ENCODE assay signal across 8 cellular contexts in genomic region chr15:36579792-36580431, GRCh38. TPM values are rescaled to one million over a fixed set of nuclear protein-coding genes. Genes with fewer than 3 reads are reported as not detected.
DNase-seq lines count a peak whose midpoint lies in the region; ATAC-seq and TF ChIP-seq lines count a peak whose summit lies in the region.

No MANE protein-coding gene starts in this region.

- intact Hi-C loops in left ventricle myocardium inferior (cut with micrococcal nuclease) (no loop called here), sigmoid colon (cut with DNase I) (loop anchor here (5.0 kb wide), 1 partner anchor 77 kb away; no protein-coding TSS in a partner anchor)

- no peaks in the 10 kb centered on the region for H3K4me1 ChIP-seq in ES-I3 (ENCODE audit: insufficient read depth, low read length)
- H3K4me1 ChIP-seq in KMS-11 (ENCODE audit: low read depth, poor library complexity, severe bottlenecking) = peaks cover 6% of the 10 kb centered on the region
- H3K4me1 ChIP-seq in left ventricle myocardium inferior = peaks cover 53% of the 10 kb centered on the region
- H3K4me1 ChIP-seq in sigmoid colon = peaks cover 0 to 21% (median 14%) of the 10 kb centered on the region in 4 donors

- H3K79me2 ChIP-seq in KMS-11 (ENCODE audit: insufficient read depth, low read depth) = peaks cover 4% of the 10 kb centered on the region; the same call in 1 of the 2 replicates

- DNase-seq in activated gamma-delta T cell treated with anti-CD3 and anti-CD28 coated beads, Interleukin-2, amount 50 U/mL, for 16 hours (ENCODE audit: low read depth) = peak; percentile 1
- DNase-seq in left ventricle myocardium inferior (peak; percentile 18), sigmoid colon (peak; percentile 70), epidermal melanocyte (ENCODE audit: insufficient read length, low spot score) (no peak), iPS-NIHi7 (ENCODE audit: extremely low spot score) (no peak)

- H3K27ac ChIP-seq in KMS-11 = peak overlapping the region; percentile 99; the same call in 1 of the 2 replicates
- peak overlapping the region; percentile 89 for H3K27ac ChIP-seq in left ventricle myocardium inferior (replicated peaks)
- peak overlapping the region; percentile 82 to 88 (median 84) for H3K27ac ChIP-seq in sigmoid colon

- H3K9me3 ChIP-seq in ES-I3 (ENCODE audit: control insufficient read depth, insufficient read depth, low read length) (no peaks in the 10 kb centered on the region), left ventricle myocardium inferior (replicated peaks) (no peaks in the 10 kb centered on the region), sigmoid colon (no peaks in the 10 kb centered on the region)

- peak overlapping the region; percentile 100 for H2AFZ ChIP-seq in KMS-11 (ENCODE audit: low read depth)

- TF ChIP-seq CTCF in KMS-11 (conservative IDR thresholded peaks at IDR 0.05; ENCODE audit: low read depth, low read length) = no peak
- TF ChIP-seq CTCF in left ventricle myocardium inferior (IDR thresholded peaks at IDR 0.05; ENCODE audit: borderline replicate concordance) = no peak
- TF ChIP-seq CTCF in sigmoid colon (IDR thresholded peaks at IDR 0.05) = no peak

- TF ChIP-seq POLR2A in sigmoid colon (IDR thresholded peaks at IDR 0.05) = no peak

- peak; percentile 38 for ATAC-seq in GM21447 (IDR thresholded peaks at IDR 0.05; ENCODE audit: unreplicated experiment)

- WGBS in sigmoid colon, 2 donors = 38 to 53% methylated on average over 17 of the region's 17 CpGs

- TF ChIP-seq EP300 in sigmoid colon (IDR thresholded peaks at IDR 0.05) = no peak

- H4K20me1 ChIP-seq in KMS-11 (ENCODE audit: insufficient read depth) = no peaks in the 10 kb centered on the region

- H3K4me3 ChIP-seq in KMS-11 (IDR thresholded peaks at IDR 0.05; ENCODE audit: insufficient read depth, low read depth, low read length) = no peak overlapping the region
- H3K4me3 ChIP-seq in left ventricle myocardium inferior = peak overlapping the region; percentile 75
- H3K4me3 ChIP-seq in sigmoid colon = peak overlapping the region; percentile 58 to 76 (median 62)

- H3K4me2 ChIP-seq in KMS-11 = peak overlapping the region; percentile 83

- H3K27me3 ChIP-seq in KMS-11 (ENCODE audit: insufficient read depth, low read depth) (no peaks in the 10 kb centered on the region), left ventricle myocardium inferior (ENCODE audit: low read depth) (no peaks in the 10 kb centered on the region), sigmoid colon (no peaks in the 10 kb centered on the region)

- H3K36me3 ChIP-seq in ES-I3 (ENCODE audit: insufficient read depth, low read length) (no peaks in the 10 kb centered on the region), KMS-11 (ENCODE audit: insufficient read depth) (no peaks in the 10 kb centered on the region), left ventricle myocardium inferior (no peaks in the 10 kb centered on the region), sigmoid colon (no peaks in the 10 kb centered on the region)

- H3K9ac ChIP-seq in ES-I3 (ENCODE audit: low read depth, low read length) (peak overlapping the region; percentile 69), KMS-11 (peak overlapping the region; percentile 98)

RNA-seq across cellular contexts. Expression of gene CDIN1, which starts 0.5 kb away (rescaled TPM):
- total RNA-seq in left ventricle myocardium inferior (179 TPM), sigmoid colon (10 to 100 TPM; 14.9 to 55.9 (median 27.4) TPM)
- polyA plus RNA-seq in sigmoid colon = 1 to 10 TPM; 1.8 to 2.8 (median 2.1) TPM

Comparison
In these comparisons a context has a peak if more than half of its experiments do, and no peak if none do; other contexts are left out.
1. DNase-seq: peak in activated gamma-delta T cell treated with anti-CD3 and anti-CD28 coated beads, Interleukin-2, amount 50 U/mL, for 16 hours (single experiment), left ventricle myocardium inferior (single experiment) and sigmoid colon (single experiment); none in epidermal melanocyte (single experiment) and iPS-NIHi7 (single experiment).
2. Peak in every context shown above with its lines, with median percentiles within 50 percentile points of each other: H3K27ac ChIP-seq.